ENCODE assay signal across 8 cellular contexts in genomic region chr1:155978973-155979429, GRCh38. TPM values are rescaled to one million over a fixed set of nuclear protein-coding genes. Genes with fewer than 3 reads are reported as not detected.
DNase-seq lines count a peak whose midpoint lies in the region; ATAC-seq and TF ChIP-seq lines count a peak whose summit lies in the region.

No MANE protein-coding gene starts in this region.

- H3K4me1 ChIP-seq in SJSA1 (replicated peaks), result peaks cover 85% of the 10 kb centered on the region
- H3K4me1 ChIP-seq in naive thymus-derived CD4-positive, alpha-beta T cell (ENCODE audit: control insufficient read depth in 2 of 2, insufficient read depth in 2 of 2, low read length in 2 of 2), result peaks cover 50 to 63% of the 10 kb centered on the region in 2 donors

- POLR2A ChIA-PET in activated CD4-positive, alpha-beta T cell treated with anti-CD3 and anti-CD28 coated beads for 36 hours (lab: Charles Lee), result interaction anchor here (1.1 to 6.5 kb wide), 6 partner anchors 12 to 72 kb away, joined by 3 to 62 read pairs (median 8); partner anchors contain the start of gene KHDC4
- POLR2A ChIA-PET in naive thymus-derived CD4-positive, alpha-beta T cell (lab: Charles Lee), result interaction anchor here (0.7 to 10.1 kb wide), 13 partner anchors 8 to 417 kb away, joined by 3 to 144 read pairs (median 12); partner anchors contain the start of genes KHDC4 and RXFP4

- peak; percentile 4 for ATAC-seq in activated CD4-positive, alpha-beta T cell treated with anti-CD3 and anti-CD28 coated beads for 36 hours
- no peak for ATAC-seq in naive thymus-derived CD4-positive, alpha-beta T cell
- ATAC-seq in GM19351 (IDR thresholded peaks at IDR 0.05; ENCODE audit: unreplicated experiment), result no peak
- no peak for ATAC-seq in GM21526 (IDR thresholded peaks at IDR 0.05; ENCODE audit: low FRiP score, unreplicated experiment)

- peak overlapping the region; percentile 100 for H3K4me3 Mint-ChIP-seq in activated CD4-positive, alpha-beta T cell treated with anti-CD3 and anti-CD28 coated beads for 36 hours
- peak overlapping the region; percentile 100 for H3K4me3 Mint-ChIP-seq in endothelial cell (ENCODE audit: unreplicated experiment)
- peak overlapping the region; percentile 89 to 98 (median 94) for H3K4me3 Mint-ChIP-seq in naive thymus-derived CD4-positive, alpha-beta T cell

- H3K27ac Mint-ChIP-seq in activated CD4-positive, alpha-beta T cell treated with anti-CD3 and anti-CD28 coated beads for 36 hours, result peak overlapping the region; percentile 96
- peak overlapping the region; percentile 90 for H3K27ac Mint-ChIP-seq in endothelial cell (ENCODE audit: unreplicated experiment)
- H3K27ac Mint-ChIP-seq in naive thymus-derived CD4-positive, alpha-beta T cell, result peak overlapping the region; percentile 77 to 96 (median 93)

- CTCF ChIA-PET in activated CD4-positive, alpha-beta T cell treated with anti-CD3 and anti-CD28 coated beads for 36 hours (lab: Charles Lee), result interaction anchor here (0.9 to 3.5 kb wide), 8 partner anchors 9 to 60 kb away, joined by 3 to 27 read pairs (median 6); partner anchors contain the start of gene KHDC4
- CTCF ChIA-PET in naive thymus-derived CD4-positive, alpha-beta T cell (lab: Charles Lee), result interaction anchor here (1.2 to 5.4 kb wide), 3 partner anchors 11 to 43 kb away, joined by 3 to 39 read pairs (median 5); no protein-coding TSS in a partner anchor

- peaks cover 40% of the 10 kb centered on the region for H3K36me3 Mint-ChIP-seq in activated CD4-positive, alpha-beta T cell treated with anti-CD3 and anti-CD28 coated beads for 36 hours (ENCODE audit: low read depth)
- H3K36me3 Mint-ChIP-seq in endothelial cell (ENCODE audit: low read depth, unreplicated experiment), result peaks cover 14% of the 10 kb centered on the region
- H3K36me3 Mint-ChIP-seq in naive thymus-derived CD4-positive, alpha-beta T cell, result peaks cover 0 to 28% (median 9%) of the 10 kb centered on the region in 5 donors

- H3K27me3 ChIP-seq in SJSA1 (replicated peaks), result no peaks in the 10 kb centered on the region
- H3K27me3 ChIP-seq in naive thymus-derived CD4-positive, alpha-beta T cell (ENCODE audit: control insufficient read depth in 2 of 2, insufficient read depth in 2 of 2, low read length in 2 of 2), result no peaks in the 10 kb centered on the region

- peaks cover 64% of the 10 kb centered on the region for H3K4me1 Mint-ChIP-seq in activated CD4-positive, alpha-beta T cell treated with anti-CD3 and anti-CD28 coated beads for 36 hours
- peaks cover 84% of the 10 kb centered on the region for H3K4me1 Mint-ChIP-seq in endothelial cell (ENCODE audit: unreplicated experiment)
- peaks cover 59 to 79% (median 69%) of the 10 kb centered on the region in 7 donors for H3K4me1 Mint-ChIP-seq in naive thymus-derived CD4-positive, alpha-beta T cell

- no peak for TF ChIP-seq CTCF in endothelial cell (IDR thresholded peaks at IDR 0.05; ENCODE audit: unreplicated experiment)

- intact Hi-C loops in activated CD4-positive, alpha-beta T cell treated with anti-CD3 and anti-CD28 coated beads for 36 hours (cut with DNase I, micrococcal nuclease), result loop anchor here (1.0 to 5.0 kb wide), 11 partner anchors 9 to 702 kb away; partner anchors contain the start of genes KHDC4 (in 2 of the 2), SYT11 (in 2 of the 2), DAP3 (in 1 of the 2) and GON4L (in 1 of the 2)
- intact Hi-C loops in naive thymus-derived CD4-positive, alpha-beta T cell (cut with micrococcal nuclease), result loop anchor here (1.0 to 5.0 kb wide), 9 partner anchors 10 to 292 kb away; partner anchors contain the start of genes RIT1 (in 2 of the 2), DAP3 (in 1 of the 2), KHDC4 (in 1 of the 2) and LAMTOR2 (in 1 of the 2)

- peaks cover 20% of the 10 kb centered on the region for H3K36me3 ChIP-seq in SJSA1
- peaks cover 0 to 27% (median 0%) of the 10 kb centered on the region in 3 experiments for H3K36me3 ChIP-seq in naive thymus-derived CD4-positive, alpha-beta T cell (ENCODE audit: control insufficient read depth in 2 of 3, insufficient read depth in 3 of 3, low read length in 3 of 3)

- H3K9me3 ChIP-seq in SJSA1 (replicated peaks), result no peaks in the 10 kb centered on the region
- H3K9me3 ChIP-seq in naive thymus-derived CD4-positive, alpha-beta T cell (ENCODE audit: control insufficient read depth in 2 of 3, low read length in 3 of 3), result no peaks in the 10 kb centered on the region

- peak overlapping the region; percentile 81 for H3K27ac ChIP-seq in SJSA1
- peak overlapping the region; percentile 90 for H3K27ac ChIP-seq in naive thymus-derived CD4-positive, alpha-beta T cell (ENCODE audit: low read depth, low read length)

- DNase-seq in activated CD4-positive, alpha-beta T cell treated with anti-CD3 and anti-CD28 coated beads for 36 hours, result peak; percentile 36
- no peak for DNase-seq in activated CD4-positive, alpha-beta T cell treated with anti-CD3 and anti-CD28 coated beads for 1 hour
- DNase-seq in SJSA1 (ENCODE audit: low read depth in 1 of 2, low spot score in 2 of 2) (no peak), endothelial cell (ENCODE audit: low spot score) (no peak), NCI-H1436 treated with DMSO at 0.1 percent for 48 hours (lab: John Stamatoyannopoulos, UW) (no peak)
- no peak for DNase-seq in naive thymus-derived CD4-positive, alpha-beta T cell

- no peaks in the 10 kb centered on the region for H3K9me3 Mint-ChIP-seq in activated CD4-positive, alpha-beta T cell treated with anti-CD3 and anti-CD28 coated beads for 36 hours (ENCODE audit: low read depth)
- no peaks in the 10 kb centered on the region for H3K9me3 Mint-ChIP-seq in endothelial cell (ENCODE audit: unreplicated experiment)
- peaks cover 0 to 4% (median 0%) of the 10 kb centered on the region in 11 donors for H3K9me3 Mint-ChIP-seq in naive thymus-derived CD4-positive, alpha-beta T cell

- H3K4me3 ChIP-seq in SJSA1, result peak overlapping the region; percentile 78
- peak overlapping the region; percentile 74 for H3K4me3 ChIP-seq in naive thymus-derived CD4-positive, alpha-beta T cell (ENCODE audit: low read length)

- H3K27me3 Mint-ChIP-seq in activated CD4-positive, alpha-beta T cell treated with anti-CD3 and anti-CD28 coated beads for 36 hours, result no peaks in the 10 kb centered on the region
- H3K27me3 Mint-ChIP-seq in endothelial cell (ENCODE audit: unreplicated experiment), result peaks cover 25% of the 10 kb centered on the region
- no peaks in the 10 kb centered on the region for H3K27me3 Mint-ChIP-seq in naive thymus-derived CD4-positive, alpha-beta T cell

RNA-seq across cellular contexts. Expression of gene ARHGEF2, which starts 0.7 kb away (rescaled TPM):
- 100 to 1,000 TPM; 135 to 216 TPM for total RNA-seq in activated CD4-positive, alpha-beta T cell treated with anti-CD3 and anti-CD28 coated beads for 36 hours
- total RNA-seq in SJSA1 (2014; rRNA removed; shearing (Covaris generic)), result 49.8 and 81.1 TPM in 2 replicates
- total RNA-seq in endothelial cell (ENCODE audit: unreplicated experiment), result 244 TPM
- total RNA-seq in naive thymus-derived CD4-positive, alpha-beta T cell, result 100 to 1,000 TPM; 108 to 236 (median 182) TPM
- polyA plus RNA-seq in naive thymus-derived CD4-positive, alpha-beta T cell, result 10 to 100 TPM; 17.0 to 28.5 TPM

RNA-seq across cellular contexts. Expression of gene RXFP4, which starts 37.6 kb away (rescaled TPM):
- not detected for total RNA-seq in activated CD4-positive, alpha-beta T cell treated with anti-CD3 and anti-CD28 coated beads for 36 hours
- not detected in 2 replicates for total RNA-seq in SJSA1 (2014; rRNA removed; shearing (Covaris generic))
- not detected for total RNA-seq in endothelial cell (ENCODE audit: unreplicated experiment)
- total RNA-seq in naive thymus-derived CD4-positive, alpha-beta T cell, result not detected
- polyA plus RNA-seq in naive thymus-derived CD4-positive, alpha-beta T cell, result 1 to 10 TPM in 1 of 2 donors, under 1 TPM in 1; 0.60 to 1.3 TPM

RNA-seq across cellular contexts. Expression of gene SSR2, which starts 41.8 kb away (rescaled TPM):
- total RNA-seq in activated CD4-positive, alpha-beta T cell treated with anti-CD3 and anti-CD28 coated beads for 36 hours, result 100 to 1,000 TPM; 143 to 197 TPM
- 507 and 546 TPM in 2 replicates for total RNA-seq in SJSA1 (2014; rRNA removed; shearing (Covaris generic))
- total RNA-seq in endothelial cell (ENCODE audit: unreplicated experiment), result 340 TPM
- total RNA-seq in naive thymus-derived CD4-positive, alpha-beta T cell, result 100 to 1,000 TPM; 207 to 278 (median 256) TPM
- polyA plus RNA-seq in naive thymus-derived CD4-positive, alpha-beta T cell, result 100 to 1,000 TPM; 366 to 393 TPM

RNA-seq across cellular contexts. Expression of gene KHDC4, which starts 44.8 kb away (rescaled TPM):
- total RNA-seq in activated CD4-positive, alpha-beta T cell treated with anti-CD3 and anti-CD28 coated beads for 36 hours, result 10 to 100 TPM; 68.7 to 97.5 TPM
- 31.5 and 63.9 TPM in 2 replicates for total RNA-seq in SJSA1 (2014; rRNA removed; shearing (Covaris generic))
- total RNA-seq in endothelial cell (ENCODE audit: unreplicated experiment), result 42.6 TPM
- total RNA-seq in naive thymus-derived CD4-positive, alpha-beta T cell, result 100 to 1,000 TPM in 2 of 5 experiments, 10 to 100 TPM in 3; 64.6 to 117 (median 79.8) TPM
- 1 to 10 TPM; 8.1 to 9.3 TPM for polyA plus RNA-seq in naive thymus-derived CD4-positive, alpha-beta T cell
